ENCODE assay signal across 1 cellular context in genomic region chr10:75399461-75400162, GRCh38.
TF ChIP-seq lines count a peak whose summit lies in the region.

No MANE protein-coding gene starts in this region.

TF ChIP-seq in H1, 55 proteins besides CTCF, POLR2A, EP300 and RAD21 (continued from another document):
- TF ChIP-seq GABPA (IDR thresholded peaks at IDR 0.05; ENCODE audit: borderline replicate concordance, insufficient read depth, low read length) (no peak), TAF1 (IDR thresholded peaks at IDR 0.05; ENCODE audit: low read depth, low read length) (no peak), FOSL1 (IDR thresholded peaks at IDR 0.05; ENCODE audit: insufficient read depth, low read depth, low read length) (no peak), EZH2 (IDR thresholded peaks at IDR 0.05; ENCODE audit: low read depth, low read length, severe bottlenecking) (peak; percentile 82)
- TF ChIP-seq, protein P1, sequence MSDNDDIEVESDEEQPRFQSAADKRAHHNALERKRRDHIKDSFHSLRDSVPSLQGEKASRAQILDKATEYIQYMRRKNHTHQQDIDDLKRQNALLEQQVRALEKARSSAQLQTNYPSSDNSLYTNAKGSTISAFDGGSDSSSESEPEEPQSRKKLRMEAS (IDR thresholded peaks at IDR 0.05), result no peak
TF ChIP-seq in H1: peak in this region for 2.
